ENCODE assay signal across 27 cellular contexts in genomic region chr2:10971855-10972348, GRCh38.
A peak's percentile ranks its signal among the peaks of the same experiment; 100 is the strongest.
DNase-seq lines count a peak whose midpoint lies in the region; ATAC-seq, FAIRE-seq and TF ChIP-seq lines count a peak whose summit lies in the region.
"Had no signal": no experiment of that assay in that cellular context is flagged by ENCODE, and none has a peak within 500 bp of the region (broad histone marks: within the 10 kb centered on the region; RNA-seq: fewer than 3 reads in every experiment).

No MANE protein-coding gene starts in this region.

- H3K27me3 ChIP-seq in H1 (replicated peaks in 1 of 4; ENCODE audit: control insufficient read depth in 3 of 4, extremely low read depth in 1 of 4, insufficient read depth in 3 of 4, low read length in 3 of 4) = no peaks in the 10 kb centered on the region
- peaks cover 0 to 18% (median 0%) of the 10 kb centered on the region in 7 donors for H3K27me3 ChIP-seq in spleen (replicated peaks in 1 of 7)
- H3K27me3 ChIP-seq: hepatocyte had no signal

- no peaks in the 10 kb centered on the region for H3K79me2 ChIP-seq in H1 (ENCODE audit: control insufficient read depth in 1 of 2, insufficient read depth in 2 of 2, low read length in 2 of 2)
- H3K79me2 ChIP-seq: hepatocyte had no signal

- H3K4ac ChIP-seq in H1 (replicated peaks; ENCODE audit: insufficient read length, low read depth, low read length) = no peak overlapping the region

- no peaks in the 10 kb centered on the region for H3K9me3 ChIP-seq in H1 (ENCODE audit: insufficient read depth in 2 of 2, low read depth in 1 of 2, low read length in 1 of 2)
- no peaks in the 10 kb centered on the region for H3K9me3 ChIP-seq in spleen
- H3K9me3 ChIP-seq: mucosa of descending colon, neutrophil, SJCRH30 had no signal

- no peak overlapping the region for H3K4me2 ChIP-seq in H1 (ENCODE audit: insufficient read depth in 1 of 2, low read depth in 2 of 2, low read length in 2 of 2)
- H3K4me2 ChIP-seq: hepatocyte had no signal

- peaks cover 0 to 9% (median 0%) of the 10 kb centered on the region in 4 experiments; a peak in 4 of 7 replicates for H3K4me1 ChIP-seq in H1 (replicated peaks in 1 of 4; ENCODE audit: control insufficient read depth in 3 of 4, insufficient read depth in 4 of 4, low read length in 3 of 4)
- peaks cover 0 to 2% (median 0%) of the 10 kb centered on the region in 6 donors for H3K4me1 ChIP-seq in spleen
- H3K4me1 ChIP-seq: SJCRH30 had no signal

- peak overlapping the region; percentile 29 for H4K91ac ChIP-seq in H1 (replicated peaks; ENCODE audit: insufficient read length, low read length)

- no peak overlapping the region for H3K14ac ChIP-seq in H1 (ENCODE audit: insufficient read length)

- no peak overlapping the region for H4K5ac ChIP-seq in H1 (ENCODE audit: insufficient read length, low read depth, low read length)

- DNase-seq in NCI-H1417 (lab: John Stamatoyannopoulos, UW) (peak in 2 of 3 experiments; percentile 33 to 35), NCI-H1417 treated with DMSO at 0.1 percent for 48 hours (lab: John Stamatoyannopoulos, UW) (no peak), NOMO-1 treated with dmso at 0.1 percent for 144 hours (lab: John Stamatoyannopoulos, UW; ENCODE audit: unreplicated experiment) (peak; percentile 84), H1 (ENCODE audit: low read depth in 1 of 2, low spot score in 2 of 2) (no peak), spleen (peak; percentile 46), hypothalamus (lab: John Stamatoyannopoulos, UW) (no peak)
- no peak for DNase-seq in activated CD8-positive, alpha-beta memory T cell treated with anti-CD3 and anti-CD28 coated beads for 24 hours
- DNase-seq: activated B cell treated with CpG ODN at 0.5 μM for 24 hours; activated CD4-positive, alpha-beta memory T cell treated with anti-CD3 and anti-CD28 coated beads for 36 hours; activated naive CD4-positive, alpha-beta T cell treated with anti-CD3 and anti-CD28 coated beads, Interleukin-2, amount 10 ng/mL, durations not matched to agents 7 days and 5 days; activated T-cell treated with anti-CD3 and anti-CD28 coated beads, Interleukin-2, amount 50 U/mL, for 1 hour; caudate nucleus; KG1; mucosa of descending colon; NCI-H1048; NCI-H524 treated with DMSO at 0.1 percent for 48 hours; SJCRH30; stimulated activated CD4-positive, alpha-beta T cell treated with anti-CD3 and anti-CD28 coated beads, Interleukin-4, amount 100 ng/mL, for 4 hours; stimulated activated naive CD8-positive, alpha-beta T cell treated with anti-CD3 and anti-CD28 coated beads, Interleukin-15, amount 100 ng/mL, for 72 hours; trophoblast cell had no signal

- no peak for TF ChIP-seq RAD21 in H1 (IDR thresholded peaks at IDR 0.05 in 1 of 2, conservative IDR thresholded peaks at IDR 0.05 in 1 of 2; ENCODE audit: low read depth in 2 of 2, low read length in 2 of 2)

- no peak overlapping the region for H2AFZ ChIP-seq in H1 (ENCODE audit: low read length)
- H2AFZ ChIP-seq: hepatocyte had no signal

- H2AK5ac ChIP-seq in H1 (ENCODE audit: low read depth, low read length) = no peak overlapping the region

- H2BK5ac ChIP-seq in H1 (ENCODE audit: low read depth, low read length) = 0 out of 2 replicates have a peak overlapping the region, but pooled peaks have one; percentile 60

- POLR2A ChIA-PET in H1 (lab: Charles Lee; ENCODE audit: partially characterized antibody) = no interaction called here

- no peak overlapping the region for H2BK120ac ChIP-seq in H1 (replicated peaks; ENCODE audit: low read depth, low read length)

- H2BK20ac ChIP-seq in H1 (ENCODE audit: low read length) = no peak overlapping the region

- H3K9ac ChIP-seq in H1 (replicated peaks in 1 of 4; ENCODE audit: extremely low read depth in 1 of 4, low read depth in 3 of 4, low read length in 3 of 4) = no peak overlapping the region; a peak in 1 of 7 replicates

- intact Hi-C loops in spleen (cut with DNase I; ENCODE audit: low total_unique reads) = no loop called here

- H3K36me3 ChIP-seq in H1 (ENCODE audit: control insufficient read depth in 2 of 4, insufficient read depth in 4 of 4, low read length in 3 of 4) = no peaks in the 10 kb centered on the region
- no peaks in the 10 kb centered on the region for H3K36me3 ChIP-seq in spleen
- H3K36me3 ChIP-seq: neutrophil, SJCRH30 had no signal

- no peak for TF ChIP-seq EP300 in H1 (IDR thresholded peaks at IDR 0.05; ENCODE audit: borderline replicate concordance in 1 of 2, low read depth in 2 of 2, low read length in 2 of 2)

- TF ChIP-seq CTCF in H1 (IDR thresholded peaks at IDR 0.05; ENCODE audit: control extremely low read depth in 1 of 3, insufficient read depth in 1 of 3, low read depth in 1 of 3, low read length in 3 of 3) (no peak), spleen (IDR thresholded peaks at IDR 0.05 in 8 of 11, conservative IDR thresholded peaks at IDR 0.05 in 3 of 11) (no peak)

- TF ChIP-seq POLR2A in H1 (IDR thresholded peaks at IDR 0.05; ENCODE audit: control extremely low read depth in 1 of 2, low read depth in 2 of 2, low read length in 2 of 2) (no peak), spleen (IDR thresholded peaks at IDR 0.05) (no peak)

- 83% methylated on average over 10 of the region's 10 CpGs; no CpG with 5 or more reads in 1 of the 2 experiments for WGBS in H1 (ENCODE audit: extremely low coverage in 1 of 2, insufficient coverage in 1 of 2, insufficient read length in 1 of 2, insufficient replicate concordance in 2 of 2, low coverage in 1 of 2, low lambda C conversion rate in 2 of 2, missing lambda C conversion rate in 1 of 2), 2 experiments
- 27 to 39% (median 36%) methylated on average over 9 to 10 of the region's 10 CpGs for WGBS in spleen, 5 donors

- H3K23ac ChIP-seq in H1 (ENCODE audit: insufficient read length) = no peak overlapping the region

- no peak for ATAC-seq in GM19395 (IDR thresholded peaks at IDR 0.05; ENCODE audit: unreplicated experiment)
- ATAC-seq: mucosa of descending colon; stimulated activated naive CD8-positive, alpha-beta T cell treated with anti-CD3 and anti-CD28 coated beads, Interleukin-15, amount 100 ng/mL, for 72 hours had no signal

- CTCF ChIA-PET in H1 (lab: Charles Lee; ENCODE audit: partially characterized antibody) = interaction anchor here (0.8 to 2.0 kb wide), 10 partner anchors 8 to 161 kb away, joined by 3 to 10 read pairs (median 5); partner anchors contain the start of gene KCNF1

- no peak overlapping the region for H3K27ac ChIP-seq in H1 (ENCODE audit: low read depth, low read length)
- H3K27ac ChIP-seq in spleen = no peak overlapping the region
- H3K27ac ChIP-seq: 22Rv1, epithelial cell of prostate, hepatocyte, neutrophil, SJCRH30 had no signal

- H4K8ac ChIP-seq in H1 (ENCODE audit: extremely low read depth, insufficient read depth, low read length) = no peak overlapping the region

- H3K79me1 ChIP-seq in H1 (ENCODE audit: low read depth, low read length) = no peaks in the 10 kb centered on the region

- 0 out of 2 replicates have a peak overlapping the region, but pooled peaks have one; percentile 23 for H2BK12ac ChIP-seq in H1 (ENCODE audit: low read depth, low read length)

- H4K20me1 ChIP-seq in H1 (replicated peaks in 1 of 2; ENCODE audit: control insufficient read depth in 1 of 2, insufficient read depth in 2 of 2, low read length in 2 of 2) = no peaks in the 10 kb centered on the region

- H2BK15ac ChIP-seq in H1 (ENCODE audit: low read length) = no peak overlapping the region

- H3K4me3 ChIP-seq in H1 (ENCODE audit: extremely low read depth in 1 of 4, insufficient read depth in 2 of 4, low read depth in 3 of 4, low read length in 4 of 4) (no peak overlapping the region), spleen (no peak overlapping the region)
- H3K4me3 ChIP-seq: hepatocyte, mucosa of descending colon, SJCRH30 had no signal

- no peak overlapping the region for H3K56ac ChIP-seq in H1 (replicated peaks; ENCODE audit: insufficient read length, low read depth, low read length)

- FAIRE-seq in H1 (lab: Jason Lieb, UNC) = no peak
- FAIRE-seq: G401.6, H54 had no signal

- H3K23me2 ChIP-seq in H1 (ENCODE audit: low read depth, low read length) = no peaks in the 10 kb centered on the region

- no peak overlapping the region for H3K18ac ChIP-seq in H1 (ENCODE audit: extremely low read depth, low read length)

TF ChIP-seq in H1, 55 proteins besides CTCF, POLR2A, EP300 and RAD21:
- TF ChIP-seq TAF1 (IDR thresholded peaks at IDR 0.05; ENCODE audit: low read depth, low read length) (no peak), SP1 (IDR thresholded peaks at IDR 0.05; ENCODE audit: low read depth, low read length) (no peak), JUN (IDR thresholded peaks at IDR 0.05; ENCODE audit: low read depth, low read length) (no peak), KDM4A (IDR thresholded peaks at IDR 0.05; ENCODE audit: low read depth, low read length, severe bottlenecking) (no peak), HDAC2 (IDR thresholded peaks at IDR 0.05; ENCODE audit: borderline replicate concordance in 1 of 2, low read depth in 2 of 2, low read length in 2 of 2) (no peak)
TF ChIP-seq in H1: peak in this region for 0.

Comparison
In these comparisons a context has a peak if more than half of its experiments do, and no peak if none do; other contexts are left out.
1. DNase-seq: peak in NCI-H1417 (2 of 3), NOMO-1 treated with dmso at 0.1 percent for 144 hours (single experiment) and spleen (single experiment); none in NCI-H1417 treated with DMSO at 0.1 percent for 48 hours (single experiment), H1 (0 of 2), hypothalamus (0 of 51) and activated CD8-positive, alpha-beta memory T cell treated with anti-CD3 and anti-CD28 coated beads for 24 hours (single experiment).